Comparison of ENCODE assay signal across 15 cellular contexts in the genomic region with DNA sequence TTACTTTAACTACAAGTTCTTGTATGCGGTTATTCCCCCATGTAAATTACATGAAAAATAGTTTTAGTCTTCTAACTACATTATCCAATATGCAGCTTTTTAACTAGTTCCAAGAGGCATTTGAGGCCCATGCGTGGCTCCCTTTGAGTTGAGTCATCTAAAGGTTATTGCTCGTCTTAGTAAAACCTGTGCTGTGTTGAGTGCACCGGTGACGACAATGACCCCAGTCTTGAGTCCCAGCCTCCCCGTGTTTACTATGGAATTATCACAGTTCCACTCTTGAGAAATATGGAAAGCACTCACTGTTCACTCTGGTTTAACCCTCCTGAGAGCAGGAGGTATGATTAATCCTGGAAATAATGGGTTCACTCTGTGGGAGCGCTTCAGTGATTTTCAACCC.
"Had no signal": no experiment of that assay in that cellular context is flagged by ENCODE, and none has a peak within 500 bp of the region (broad histone marks: within the 10 kb centered on the region; RNA-seq: fewer than 3 reads in every experiment).

No MANE protein-coding gene starts in this region.

- H3K27me3 ChIP-seq: adrenal gland, colonic mucosa, pancreas, transverse colon, vagina had no signal

- H3K27ac ChIP-seq: adrenal gland, colonic mucosa, lower lobe of right lung, pancreas, transverse colon, vagina had no signal

- H3K36me3 ChIP-seq: adrenal gland, colonic mucosa, lower lobe of right lung, pancreas, transverse colon, vagina had no signal

- H3K9me3 Mint-ChIP-seq: activated naive CD4-positive, alpha-beta T cell treated with anti-CD3 and anti-CD28 coated beads, Interleukin-2, amount 10 ng/mL, durations not matched to agents 7 days and 5 days had no signal

- H3K27ac Mint-ChIP-seq: activated naive CD4-positive, alpha-beta T cell treated with anti-CD3 and anti-CD28 coated beads, Interleukin-2, amount 10 ng/mL, durations not matched to agents 7 days and 5 days; mesothelial cell of epicardium; nephron progenitor cell had no signal

- DNase-seq: activated naive CD4-positive, alpha-beta T cell treated with anti-CD3 and anti-CD28 coated beads, Interleukin-2, amount 10 ng/mL, durations not matched to agents 7 days and 5 days; caudate nucleus; colonic mucosa; hippocampal formation; lower lobe of right lung; nephron progenitor cell; pancreas; stimulated activated CD4-positive, alpha-beta T cell treated with anti-CD3 and anti-CD28 coated beads, Interleukin-12 subunit alpha, Interleukin-12 subunit beta, amount 100 ng/mL, for 4 hours; stimulated activated CD4-positive, alpha-beta T cell treated with anti-CD3 and anti-CD28 coated beads, Interleukin-2, amount 100 ng/mL, for 24 hours; T-helper 2 cell; transverse colon had no signal

- H3K4me3 ChIP-seq: adrenal gland, colonic mucosa, lower lobe of right lung, pancreas, transverse colon, vagina had no signal

- H3K4me3 Mint-ChIP-seq: activated naive CD4-positive, alpha-beta T cell treated with anti-CD3 and anti-CD28 coated beads, Interleukin-2, amount 10 ng/mL, durations not matched to agents 7 days and 5 days; mesothelial cell of epicardium; nephron progenitor cell had no signal

- H3K27me3 Mint-ChIP-seq: activated naive CD4-positive, alpha-beta T cell treated with anti-CD3 and anti-CD28 coated beads, Interleukin-2, amount 10 ng/mL, durations not matched to agents 7 days and 5 days had no signal

- H3K9me3 ChIP-seq: adrenal gland, colonic mucosa, lower lobe of right lung, pancreas, transverse colon, vagina had no signal

- H3K36me3 Mint-ChIP-seq: activated naive CD4-positive, alpha-beta T cell treated with anti-CD3 and anti-CD28 coated beads, Interleukin-2, amount 10 ng/mL, durations not matched to agents 7 days and 5 days; mesothelial cell of epicardium had no signal

- ATAC-seq: esophagus mucosa, lower lobe of right lung, pancreas had no signal

- H3K4me1 ChIP-seq: colonic mucosa had no signal
